Comparison of ENCODE assay signal across 8 cellular contexts in genomic region chr2:70553584-70554337, GRCh38. TPM values are rescaled to one million over a fixed set of nuclear protein-coding genes. Genes with fewer than 3 reads are reported as not detected.
A peak's percentile ranks its signal among the peaks of the same experiment; 100 is the strongest.
DNase-seq lines count a peak whose midpoint lies in the region; ATAC-seq and TF ChIP-seq lines count a peak whose summit lies in the region.

Gene TGFA (minus strand): TSS chr2:70553826. CDS start chr2:70553767, 59 bp downstream.

- no peaks in the 10 kb centered on the region for H3K36me3 ChIP-seq in endodermal cell (ENCODE audit: control insufficient read depth, insufficient read depth, low read length)

- no peak within 1 kb of the TSS for H3K9ac ChIP-seq in endodermal cell (ENCODE audit: extremely low read depth, low read length, poor library complexity, severe bottlenecking)

- H3K36me3 Mint-ChIP-seq in endodermal cell (ENCODE audit: low read depth) = no peaks in the 10 kb centered on the region

- peaks cover 62% of the 10 kb centered on the region for H3K27me3 ChIP-seq in endodermal cell (ENCODE audit: control insufficient read depth, insufficient read depth, low read length, poor library complexity, severe bottlenecking)

- DNase-seq in AG04449 (ENCODE audit: low read depth, low spot score) = no peak
- DNase-seq in NCI-H774 (lab: John Stamatoyannopoulos, UW) = peak; percentile 81
- peak; percentile 34 to 49 (median 44) for DNase-seq in activated CD8-positive, alpha-beta memory T cell treated with anti-CD3 and anti-CD28 coated beads for 48 hours (ENCODE audit: low read depth in 2 of 3, low spot score in 2 of 3)
- peak; percentile 96 for DNase-seq in endodermal cell
- DNase-seq in middle frontal gyrus (ENCODE audit: extremely low spot score, low spot score) = peak; percentile 39
- DNase-seq in stimulated activated CD8-positive, alpha-beta memory T cell treated with anti-CD3 and anti-CD28 coated beads, Interleukin-2, amount 100 ng/mL, for 1 hour (ENCODE audit: low read depth in 2 of 2) = peak; percentile 36 to 39

- peak within 1 kb of the TSS; percentile 85 for H3K27ac Mint-ChIP-seq in endodermal cell

- peak within 1 kb of the TSS; percentile 82 for H3K4me3 Mint-ChIP-seq in endodermal cell

- H3K4me1 Mint-ChIP-seq in endodermal cell = peaks cover 29% of the 10 kb centered on the region

- H3K27ac ChIP-seq in endodermal cell (ENCODE audit: low read depth, low read length) = no peak within 1 kb of the TSS

- CTCF ChIA-PET in AG04449 (lab: Yijun Ruan, JAX) = interaction anchor here (1.4 kb wide), 1 partner anchor 12 kb away, joined by 3 read pairs; no protein-coding TSS in a partner anchor

- peak; percentile 67 for ATAC-seq in GM18907 (IDR thresholded peaks at IDR 0.05; ENCODE audit: unreplicated experiment)
- peak; percentile 50 for ATAC-seq in HG03378 (IDR thresholded peaks at IDR 0.05; ENCODE audit: unreplicated experiment)

- H3K4me3 ChIP-seq in AG04449 (ENCODE audit: low read depth, low read length) = peak within 1 kb of the TSS; percentile 55
- peak within 1 kb of the TSS; percentile 84 for H3K4me3 ChIP-seq in endodermal cell (ENCODE audit: low read length)

- POLR2A ChIA-PET in AG04449 (lab: Yijun Ruan, JAX) = no interaction called here

- H3K4me1 ChIP-seq in endodermal cell (ENCODE audit: control insufficient read depth, insufficient read depth, low read length) = peaks cover 10% of the 10 kb centered on the region

- 0% methylated on average over 10 to 88 of the region's 88 CpGs for WGBS in endodermal cell (ENCODE audit: insufficient coverage in 1 of 2, insufficient read length in 1 of 2), 2 experiments

- peaks cover 49% of the 10 kb centered on the region for H3K27me3 Mint-ChIP-seq in endodermal cell (ENCODE audit: insufficient read depth)

- H3K9me3 Mint-ChIP-seq in endodermal cell = no peaks in the 10 kb centered on the region

- TF ChIP-seq CTCF in AG04449 (IDR thresholded peaks at IDR 0.05; ENCODE audit: insufficient read depth, low read length, missing control alignments) (peak; percentile 82), endodermal cell (conservative IDR thresholded peaks at IDR 0.05) (peak; percentile 83)

- no peaks in the 10 kb centered on the region for H3K9me3 ChIP-seq in endodermal cell (ENCODE audit: control insufficient read depth, low read length)

RNA-seq across cellular contexts. Expression of gene TGFA, which starts in this region (rescaled TPM):
- total RNA-seq in endodermal cell = 1 to 10 TPM; 2.0 to 3.2 TPM
- polyA plus RNA-seq in endodermal cell (2013, experiment 1 of 2) = 0.75 TPM
- 0.66 TPM for polyA plus RNA-seq in endodermal cell (2013, experiment 2 of 2)
